1 cellular context compared by ENCODE assay signal in genomic region chr14:59362533-59362932, GRCh38.
TF ChIP-seq lines count a peak whose summit lies in the region.

No MANE protein-coding gene starts in this region.

TF ChIP-seq in GM23338, 12 proteins besides CTCF, POLR2A, EP300 and RAD21 (continued from another document):
- TF ChIP-seq, protein P1, sequence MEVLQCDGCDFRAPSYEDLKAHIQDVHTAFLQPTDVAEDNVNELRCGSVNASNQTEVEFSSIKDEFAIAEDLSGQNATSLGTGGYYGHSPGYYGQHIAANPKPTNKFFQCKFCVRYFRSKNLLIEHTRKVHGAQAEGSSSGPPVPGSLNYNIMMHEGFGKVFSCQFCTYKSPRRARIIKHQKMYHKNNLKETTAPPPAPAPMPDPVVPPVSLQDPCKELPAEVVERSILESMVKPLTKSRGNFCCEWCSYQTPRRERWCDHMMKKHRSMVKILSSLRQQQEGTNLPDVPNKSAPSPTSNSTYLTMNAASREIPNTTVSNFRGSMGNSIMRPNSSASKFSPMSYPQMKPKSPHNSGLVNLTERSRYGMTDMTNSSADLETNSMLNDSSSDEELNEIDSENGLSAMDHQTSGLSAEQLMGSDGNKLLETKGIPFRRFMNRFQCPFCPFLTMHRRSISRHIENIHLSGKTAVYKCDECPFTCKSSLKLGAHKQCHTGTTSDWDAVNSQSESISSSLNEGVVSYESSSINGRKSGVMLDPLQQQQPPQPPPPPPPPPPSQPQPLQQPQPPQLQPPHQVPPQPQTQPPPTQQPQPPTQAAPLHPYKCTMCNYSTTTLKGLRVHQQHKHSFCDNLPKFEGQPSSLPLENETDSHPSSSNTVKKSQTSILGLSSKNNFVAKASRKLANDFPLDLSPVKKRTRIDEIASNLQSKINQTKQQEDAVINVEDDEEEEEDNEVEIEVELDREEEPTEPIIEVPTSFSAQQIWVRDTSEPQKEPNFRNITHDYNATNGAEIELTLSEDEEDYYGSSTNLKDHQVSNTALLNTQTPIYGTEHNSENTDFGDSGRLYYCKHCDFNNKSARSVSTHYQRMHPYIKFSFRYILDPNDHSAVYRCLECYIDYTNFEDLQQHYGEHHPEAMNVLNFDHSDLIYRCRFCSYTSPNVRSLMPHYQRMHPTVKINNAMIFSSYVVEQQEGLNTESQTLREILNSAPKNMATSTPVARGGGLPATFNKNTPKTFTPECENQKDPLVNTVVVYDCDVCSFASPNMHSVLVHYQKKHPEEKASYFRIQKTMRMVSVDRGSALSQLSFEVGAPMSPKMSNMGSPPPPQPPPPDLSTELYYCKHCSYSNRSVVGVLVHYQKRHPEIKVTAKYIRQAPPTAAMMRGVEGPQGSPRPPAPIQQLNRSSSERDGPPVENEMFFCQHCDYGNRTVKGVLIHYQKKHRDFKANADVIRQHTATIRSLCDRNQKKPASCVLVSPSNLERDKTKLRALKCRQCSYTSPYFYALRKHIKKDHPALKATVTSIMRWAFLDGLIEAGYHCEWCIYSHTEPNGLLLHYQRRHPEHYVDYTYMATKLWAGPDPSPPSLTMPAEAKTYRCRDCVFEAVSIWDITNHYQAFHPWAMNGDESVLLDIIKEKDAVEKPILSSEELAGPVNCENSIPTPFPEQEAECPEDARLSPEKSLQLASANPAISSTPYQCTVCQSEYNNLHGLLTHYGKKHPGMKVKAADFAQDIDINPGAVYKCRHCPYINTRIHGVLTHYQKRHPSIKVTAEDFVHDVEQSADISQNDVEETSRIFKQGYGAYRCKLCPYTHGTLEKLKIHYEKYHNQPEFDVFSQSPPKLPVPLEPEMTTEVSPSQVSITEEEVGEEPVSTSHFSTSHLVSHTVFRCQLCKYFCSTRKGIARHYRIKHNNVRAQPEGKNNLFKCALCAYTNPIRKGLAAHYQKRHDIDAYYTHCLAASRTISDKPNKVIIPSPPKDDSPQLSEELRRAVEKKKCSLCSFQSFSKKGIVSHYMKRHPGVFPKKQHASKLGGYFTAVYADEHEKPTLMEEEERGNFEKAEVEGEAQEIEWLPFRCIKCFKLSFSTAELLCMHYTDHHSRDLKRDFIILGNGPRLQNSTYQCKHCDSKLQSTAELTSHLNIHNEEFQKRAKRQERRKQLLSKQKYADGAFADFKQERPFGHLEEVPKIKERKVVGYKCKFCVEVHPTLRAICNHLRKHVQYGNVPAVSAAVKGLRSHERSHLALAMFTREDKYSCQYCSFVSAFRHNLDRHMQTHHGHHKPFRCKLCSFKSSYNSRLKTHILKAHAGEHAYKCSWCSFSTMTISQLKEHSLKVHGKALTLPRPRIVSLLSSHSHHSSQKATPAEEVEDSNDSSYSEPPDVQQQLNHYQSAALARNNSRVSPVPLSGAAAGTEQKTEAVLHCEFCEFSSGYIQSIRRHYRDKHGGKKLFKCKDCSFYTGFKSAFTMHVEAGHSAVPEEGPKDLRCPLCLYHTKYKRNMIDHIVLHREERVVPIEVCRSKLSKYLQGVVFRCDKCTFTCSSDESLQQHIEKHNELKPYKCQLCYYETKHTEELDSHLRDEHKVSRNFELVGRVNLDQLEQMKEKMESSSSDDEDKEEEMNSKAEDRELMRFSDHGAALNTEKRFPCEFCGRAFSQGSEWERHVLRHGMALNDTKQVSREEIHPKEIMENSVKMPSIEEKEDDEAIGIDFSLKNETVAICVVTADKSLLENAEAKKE (CRISPR knock-in tag; IDR thresholded peaks at IDR 0.05): no peak
- TF ChIP-seq CREB1 (CRISPR knock-in tag; IDR thresholded peaks at IDR 0.05; ENCODE audit: low read depth) (no peak), NANOG (IDR thresholded peaks at IDR 0.05; ENCODE audit: borderline replicate concordance) (no peak), JUNB (IDR thresholded peaks at IDR 0.05; ENCODE audit: unreplicated experiment) (no peak), EZH2phosphoT487 (IDR thresholded peaks at IDR 0.05; ENCODE audit: unreplicated experiment) (no peak)
